Comparison of ENCODE assay signal across 9 cellular contexts in the genomic region with DNA sequence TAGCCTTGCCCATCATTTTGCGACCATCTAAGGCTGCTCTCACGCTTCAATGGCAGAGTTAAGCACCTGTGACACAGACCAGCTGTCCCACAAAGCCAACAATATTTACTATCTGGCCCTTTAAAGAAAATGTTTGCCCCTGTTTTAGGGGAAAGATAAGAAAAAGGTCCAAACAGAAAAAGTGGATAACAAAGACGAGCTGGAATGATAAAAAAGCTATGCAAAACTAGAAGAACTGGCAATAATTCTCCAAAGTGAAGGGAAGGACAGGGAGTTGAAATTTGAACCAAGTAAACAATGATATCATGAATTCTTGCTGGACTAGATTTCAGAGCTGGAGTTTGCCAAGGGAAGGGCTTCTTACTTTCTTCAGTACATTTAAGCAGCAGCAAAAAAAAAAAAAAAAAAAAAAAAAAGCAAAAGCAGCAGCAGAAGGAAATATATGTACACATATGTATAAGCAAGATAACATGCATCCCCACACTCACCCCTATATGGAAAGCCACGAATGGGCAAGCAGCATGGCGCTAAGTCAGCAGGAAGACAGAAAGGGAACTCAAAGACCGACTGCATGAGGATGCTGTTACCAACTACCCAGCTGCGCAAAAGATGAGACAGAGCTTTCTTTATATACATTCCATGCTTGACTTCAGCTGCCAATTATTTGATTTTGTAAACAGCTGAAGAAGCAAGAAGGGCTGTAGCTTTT. TPM values are rescaled to one million over a fixed set of nuclear protein-coding genes. Genes with fewer than 3 reads are reported as not detected.
DNase-seq lines count a peak whose midpoint lies in the region; ATAC-seq and TF ChIP-seq lines count a peak whose summit lies in the region.
"Had no signal": no experiment of that assay in that cellular context is flagged by ENCODE, and none has a peak within 500 bp of the region (broad histone marks: within the 10 kb centered on the region; RNA-seq: fewer than 3 reads in every experiment).

No MANE protein-coding gene starts in this region.

- peaks cover 58% of the 10 kb centered on the region for H3K4me1 Mint-ChIP-seq in activated naive CD8-positive, alpha-beta T cell (ENCODE audit: low read depth)
- peaks cover 55% of the 10 kb centered on the region for H3K4me1 Mint-ChIP-seq in activated naive CD8-positive, alpha-beta T cell treated with anti-CD3 and anti-CD28 coated beads, Interleukin-2, amount 50 U/mL, for 24 hours

- H3K4me1 ChIP-seq in SJCRH30, result peaks cover 23% of the 10 kb centered on the region
- peaks cover 0 to 13% of the 10 kb centered on the region in 2 donors for H3K4me1 ChIP-seq in thyroid gland

- peaks cover 8% of the 10 kb centered on the region for H3K36me3 Mint-ChIP-seq in activated naive CD8-positive, alpha-beta T cell
- peaks cover 50% of the 10 kb centered on the region for H3K36me3 Mint-ChIP-seq in activated naive CD8-positive, alpha-beta T cell treated with anti-CD3 and anti-CD28 coated beads, Interleukin-2, amount 50 U/mL, for 24 hours (ENCODE audit: low read depth)

- H3K27ac ChIP-seq in SJCRH30, result peak overlapping the region; percentile 97
- H3K27ac ChIP-seq in thyroid gland, result peak overlapping the region in 2 of 3 donors; percentile 36 to 63
- H3K27ac ChIP-seq: WERI-Rb-1 had no signal

- no peak for ATAC-seq in activated naive CD8-positive, alpha-beta T cell treated with anti-CD3 and anti-CD28 coated beads, Interleukin-2, amount 50 U/mL, for 24 hours
- ATAC-seq in GM18858 (IDR thresholded peaks at IDR 0.05; ENCODE audit: unreplicated experiment) (no peak), HG03175 (IDR thresholded peaks at IDR 0.05; ENCODE audit: unreplicated experiment) (no peak)

- H3K4me3 ChIP-seq in SJCRH30 (peak overlapping the region; percentile 24), thyroid gland (replicated peaks in 1 of 3) (no peak overlapping the region)

- H3K4me3 Mint-ChIP-seq in activated naive CD8-positive, alpha-beta T cell, result no peak overlapping the region
- H3K4me3 Mint-ChIP-seq in activated naive CD8-positive, alpha-beta T cell treated with anti-CD3 and anti-CD28 coated beads, Interleukin-2, amount 50 U/mL, for 24 hours, result no peak overlapping the region

- no peaks in the 10 kb centered on the region for H3K27me3 Mint-ChIP-seq in activated naive CD8-positive, alpha-beta T cell
- H3K27me3 Mint-ChIP-seq in activated naive CD8-positive, alpha-beta T cell treated with anti-CD3 and anti-CD28 coated beads, Interleukin-2, amount 50 U/mL, for 24 hours, result no peaks in the 10 kb centered on the region

- H3K36me3 ChIP-seq in SJCRH30 (peaks cover 22% of the 10 kb centered on the region), thyroid gland (no peaks in the 10 kb centered on the region)

- TF ChIP-seq CTCF in thyroid gland (IDR thresholded peaks at IDR 0.05), result no peak

- DNase-seq in activated naive CD8-positive, alpha-beta T cell treated with anti-CD3 and anti-CD28 coated beads, Interleukin-2, amount 50 U/mL, for 24 hours, result no peak
- DNase-seq in SJCRH30 (peak; percentile 83 to 97), germinal center (ENCODE audit: low spot score) (peak; percentile 6), thyroid gland (peak in 1 of 2 donors; percentile 14), SHP77 treated with DMSO at 0.1 percent for 48 hours (lab: John Stamatoyannopoulos, UW) (no peak)
- DNase-seq: WERI-Rb-1 had no signal

- TF ChIP-seq POLR2A in thyroid gland (IDR thresholded peaks at IDR 0.05), result no peak

- H3K27me3 ChIP-seq in SJCRH30 (no peaks in the 10 kb centered on the region), thyroid gland (no peaks in the 10 kb centered on the region)

- H3K9me3 ChIP-seq in SJCRH30 (replicated peaks) (no peaks in the 10 kb centered on the region; the same call in 1 of the 2 replicates), thyroid gland (no peaks in the 10 kb centered on the region)

- intact Hi-C loops in thyroid gland (cut with DNase I), result no loop called here

- 32 to 59% methylated on average over 7 of the region's 7 CpGs for WGBS in thyroid gland, 2 donors

- H3K27ac Mint-ChIP-seq in activated naive CD8-positive, alpha-beta T cell, result peak overlapping the region; percentile 46
- H3K27ac Mint-ChIP-seq in activated naive CD8-positive, alpha-beta T cell treated with anti-CD3 and anti-CD28 coated beads, Interleukin-2, amount 50 U/mL, for 24 hours, result no peak overlapping the region

- H3K9me3 Mint-ChIP-seq in activated naive CD8-positive, alpha-beta T cell (ENCODE audit: low read depth), result no peaks in the 10 kb centered on the region
- H3K9me3 Mint-ChIP-seq in activated naive CD8-positive, alpha-beta T cell treated with anti-CD3 and anti-CD28 coated beads, Interleukin-2, amount 50 U/mL, for 24 hours, result no peaks in the 10 kb centered on the region

RNA-seq across cellular contexts. Expression of gene TRAPPC2, which starts 12.4 kb away (rescaled TPM):
- 33.1 and 38.8 TPM in 2 replicates for total RNA-seq in SJCRH30 (2014; rRNA removed; shearing (Covaris generic))
- 10 to 100 TPM; 18.9 to 27.7 (median 22.1) TPM for total RNA-seq in thyroid gland

RNA-seq across cellular contexts. Expression of gene OFD1, which starts 12.6 kb away (rescaled TPM):
- total RNA-seq in SJCRH30 (2014; rRNA removed; shearing (Covaris generic)), result 23.8 and 28.4 TPM in 2 replicates
- 10 to 100 TPM; 33.6 to 46.0 (median 43.5) TPM for total RNA-seq in thyroid gland

RNA-seq across cellular contexts. Expression of gene RAB9A, which starts 33.0 kb away (rescaled TPM):
- total RNA-seq in SJCRH30 (2014; rRNA removed; shearing (Covaris generic)), result 34.4 and 35.5 TPM in 2 replicates
- 10 to 100 TPM; 29.5 to 47.0 (median 36.0) TPM for total RNA-seq in thyroid gland

Comparison
In these comparisons a context has a peak if more than half of its experiments do, and no peak if none do; other contexts are left out.
1. DNase-seq: peak in SJCRH30 (2 of 2) and germinal center (single experiment); none in activated naive CD8-positive, alpha-beta T cell treated with anti-CD3 and anti-CD28 coated beads, Interleukin-2, amount 50 U/mL, for 24 hours (single experiment) and SHP77 treated with DMSO at 0.1 percent for 48 hours (single experiment).